In genomic region chr1:160781129-160781808, GRCh38 we compare ENCODE assay signal across 13 cellular contexts. TPM values are rescaled to one million over a fixed set of nuclear protein-coding genes. Genes with fewer than 3 reads are reported as not detected.
DNase-seq lines count a peak whose midpoint lies in the region; ATAC-seq lines count a peak whose summit lies in the region.
"Had no signal": no experiment of that assay in that cellular context is flagged by ENCODE, and none has a peak within 500 bp of the region (broad histone marks: within the 10 kb centered on the region; RNA-seq: fewer than 3 reads in every experiment).

No MANE protein-coding gene starts in this region.

- H3K4me1 Mint-ChIP-seq in activated CD4-positive, alpha-beta T cell treated with anti-CD3 and anti-CD28 coated beads for 36 hours: peaks cover 31% of the 10 kb centered on the region
- H3K4me1 Mint-ChIP-seq in stimulated activated naive B cell treated with anti-CD40 and anti-IgM and Interleukin-4, amounts not matched to agents 10 μg/mL and 1 μg/mL and 100 μg/mL, for 72 hours: peaks cover 66 to 90% of the 10 kb centered on the region in 2 donors
- peaks cover 18 to 28% (median 23%) of the 10 kb centered on the region in 3 donors for H3K4me1 Mint-ChIP-seq in T-cell

- no peak overlapping the region for H3K4me3 Mint-ChIP-seq in activated CD4-positive, alpha-beta T cell treated with anti-CD3 and anti-CD28 coated beads for 36 hours
- H3K4me3 Mint-ChIP-seq in stimulated activated naive B cell treated with anti-CD40 and anti-IgM and Interleukin-4, amounts not matched to agents 10 μg/mL and 1 μg/mL and 100 μg/mL, for 72 hours: no peak overlapping the region
- no peak overlapping the region for H3K4me3 Mint-ChIP-seq in T-cell

- H3K27ac Mint-ChIP-seq in activated CD4-positive, alpha-beta T cell treated with anti-CD3 and anti-CD28 coated beads for 36 hours: peak overlapping the region; percentile 23
- H3K27ac Mint-ChIP-seq in stimulated activated naive B cell treated with anti-CD40 and anti-IgM and Interleukin-4, amounts not matched to agents 10 μg/mL and 1 μg/mL and 100 μg/mL, for 72 hours: peak overlapping the region; percentile 63
- H3K27ac Mint-ChIP-seq in T-cell: peak overlapping the region in 1 of 2 donors; percentile 81

- H3K36me3 ChIP-seq in H7 (replicated peaks; ENCODE audit: control insufficient read depth, insufficient read depth, low read length): no peaks in the 10 kb centered on the region

- intact Hi-C loops in activated CD4-positive, alpha-beta T cell treated with anti-CD3 and anti-CD28 coated beads for 36 hours (cut with DNase I, micrococcal nuclease): no loop called here

- CTCF ChIA-PET in activated CD4-positive, alpha-beta T cell treated with anti-CD3 and anti-CD28 coated beads for 36 hours (lab: Charles Lee): interaction anchor here (0.6 to 8.3 kb wide), 27 partner anchors 9 to 490 kb away, joined by 3 to 95 read pairs (median 4); partner anchors contain the start of genes ITLN1 and LY9
- CTCF ChIA-PET in T-cell (lab: Charles Lee): interaction anchor here (0.6 to 1.4 kb wide), 6 partner anchors 11 to 170 kb away, joined by 3 to 6 read pairs (median 3); no protein-coding TSS in a partner anchor

- H3K9me3 Mint-ChIP-seq in activated CD4-positive, alpha-beta T cell treated with anti-CD3 and anti-CD28 coated beads for 36 hours (ENCODE audit: low read depth): no peaks in the 10 kb centered on the region
- peaks cover 0 to 1% of the 10 kb centered on the region in 2 donors for H3K9me3 Mint-ChIP-seq in stimulated activated naive B cell treated with anti-CD40 and anti-IgM and Interleukin-4, amounts not matched to agents 10 μg/mL and 1 μg/mL and 100 μg/mL, for 72 hours
- H3K9me3 Mint-ChIP-seq in T-cell: no peaks in the 10 kb centered on the region
- H3K9me3 Mint-ChIP-seq: naive thymus-derived CD4-positive, alpha-beta T cell had no signal

- DNase-seq in activated CD4-positive, alpha-beta T cell treated with anti-CD3 and anti-CD28 coated beads for 36 hours: no peak
- DNase-seq in activated CD4-positive, alpha-beta T cell treated with anti-CD3 and anti-CD28 coated beads for 1 hour: no peak
- peak; percentile 44 for DNase-seq in RPMI8226
- DNase-seq in islet precursor cell: peak; percentile 65
- no peak for DNase-seq in stimulated activated naive B cell treated with anti-CD40 and anti-IgM and Interleukin-4, amounts not matched to agents 10 μg/mL and 1 μg/mL and 100 μg/mL, for 72 hours
- DNase-seq in T-cell: no peak
- no peak for DNase-seq in inferior parietal cortex (ENCODE audit: extremely low spot score)
- no peak for DNase-seq in H7
- DNase-seq: activated naive CD4-positive, alpha-beta T cell treated with anti-CD3 and anti-CD28 coated beads, Interleukin-2, amount 50 U/mL, for 16 hours; naive thymus-derived CD4-positive, alpha-beta T cell; NCI-H1417; substantia nigra had no signal

- no peaks in the 10 kb centered on the region for H3K27me3 ChIP-seq in H7 (ENCODE audit: control insufficient read depth, insufficient read depth, low read length)

- H3K27me3 Mint-ChIP-seq in activated CD4-positive, alpha-beta T cell treated with anti-CD3 and anti-CD28 coated beads for 36 hours: no peaks in the 10 kb centered on the region
- no peaks in the 10 kb centered on the region for H3K27me3 Mint-ChIP-seq in stimulated activated naive B cell treated with anti-CD40 and anti-IgM and Interleukin-4, amounts not matched to agents 10 μg/mL and 1 μg/mL and 100 μg/mL, for 72 hours
- no peaks in the 10 kb centered on the region for H3K27me3 Mint-ChIP-seq in T-cell

- no peaks in the 10 kb centered on the region for H3K36me3 Mint-ChIP-seq in activated CD4-positive, alpha-beta T cell treated with anti-CD3 and anti-CD28 coated beads for 36 hours (ENCODE audit: low read depth)
- peaks cover 11 to 17% of the 10 kb centered on the region in 2 donors for H3K36me3 Mint-ChIP-seq in stimulated activated naive B cell treated with anti-CD40 and anti-IgM and Interleukin-4, amounts not matched to agents 10 μg/mL and 1 μg/mL and 100 μg/mL, for 72 hours
- no peaks in the 10 kb centered on the region for H3K36me3 Mint-ChIP-seq in T-cell
- H3K36me3 Mint-ChIP-seq: naive thymus-derived CD4-positive, alpha-beta T cell had no signal

- POLR2A ChIA-PET in activated CD4-positive, alpha-beta T cell treated with anti-CD3 and anti-CD28 coated beads for 36 hours (lab: Charles Lee): interaction anchor here (0.5 to 1.0 kb wide), 2 partner anchors 12 to 14 kb away, joined by 3 to 6 read pairs; no protein-coding TSS in a partner anchor
- POLR2A ChIA-PET in T-cell (lab: Charles Lee): interaction anchor here in 1 of 2 donors (0.6 kb wide), 1 partner anchor 447 kb away, joined by 3 read pairs; no protein-coding TSS in a partner anchor

- no peak overlapping the region for H3K4me3 ChIP-seq in H7 (ENCODE audit: insufficient read depth, low read depth, low read length)

- no peak for ATAC-seq in activated CD4-positive, alpha-beta T cell treated with anti-CD3 and anti-CD28 coated beads for 36 hours
- no peak for ATAC-seq in stimulated activated naive B cell treated with anti-CD40 and anti-IgM and Interleukin-4, amounts not matched to agents 10 μg/mL and 1 μg/mL and 100 μg/mL, for 72 hours (replicated peaks)
- ATAC-seq in T-cell (replicated peaks in 1 of 4): no peak

RNA-seq across cellular contexts. Expression of gene LY9, which starts 14.7 kb away (rescaled TPM):
- total RNA-seq in activated CD4-positive, alpha-beta T cell treated with anti-CD3 and anti-CD28 coated beads for 36 hours: 10 to 100 TPM in 1 of 2 experiments, 1 to 10 TPM in 1; 10.0 to 11.0 TPM
- total RNA-seq in T-cell: 100 to 1,000 TPM in 3 of 5 donors, 10 to 100 TPM in 2; 95.4 to 127 (median 101) TPM
- total RNA-seq in H7 (2014; rRNA removed; shearing (Covaris generic)): 0.24 TPM in 1 of 2 replicates, not detected in the other
- total RNA-seq: dermis microvascular lymphatic vessel endothelial cell had no signal

RNA-seq across cellular contexts. Expression of gene SLAMF7, which starts 42.2 kb away (rescaled TPM):
- 10 to 100 TPM; 35.9 to 40.3 TPM for total RNA-seq in activated CD4-positive, alpha-beta T cell treated with anti-CD3 and anti-CD28 coated beads for 36 hours
- total RNA-seq in T-cell: 10 to 100 TPM in 4 of 5 donors, 1 to 10 TPM in 1; 9.5 to 32.0 (median 25.5) TPM
- 0.24 TPM in 1 of 2 replicates, not detected in the other for total RNA-seq in H7 (2014; rRNA removed; shearing (Covaris generic))
- total RNA-seq: dermis microvascular lymphatic vessel endothelial cell had no signal

Comparison
In these comparisons a context has a peak if more than half of its experiments do, and no peak if none do; other contexts are left out.
1. DNase-seq: peak in RPMI8226 (single experiment) and islet precursor cell (single experiment); none in activated CD4-positive, alpha-beta T cell treated with anti-CD3 and anti-CD28 coated beads for 36 hours (single experiment), activated CD4-positive, alpha-beta T cell treated with anti-CD3 and anti-CD28 coated beads for 1 hour (single experiment), stimulated activated naive B cell treated with anti-CD40 and anti-IgM and Interleukin-4, amounts not matched to agents 10 μg/mL and 1 μg/mL and 100 μg/mL, for 72 hours (single experiment), T-cell (0 of 34), inferior parietal cortex (single experiment) and H7 (single experiment).
2. RNA of gene LY9, which starts 14.7 kb away (total RNA-seq): 95.4 to 127 TPM in T-cell; 10.0 to 11.0 TPM in activated CD4-positive, alpha-beta T cell treated with anti-CD3 and anti-CD28 coated beads for 36 hours and 0.24 TPM in H7; every median in the first group is over 4 times any median in the second.